8 cellular contexts compared by ENCODE assay signal in genomic region chr5:159741829-159742228, GRCh38.
"Had no signal": no experiment of that assay in that cellular context is flagged by ENCODE, and none has a peak within 500 bp of the region (broad histone marks: within the 10 kb centered on the region; RNA-seq: fewer than 3 reads in every experiment).

No MANE protein-coding gene starts in this region.

- H3K27ac Mint-ChIP-seq: H9, IgD-negative memory B cell had no signal

- H3K27ac ChIP-seq: HL-60 had no signal

- FAIRE-seq: H54, HepG2 had no signal

- DNase-seq: GOT3, H9, HCEC 1CT, KG1 had no signal

- ATAC-seq: HepG2 had no signal

- H3K4me1 Mint-ChIP-seq: IgD-negative memory B cell had no signal

- H3K4me3 Mint-ChIP-seq: H9 had no signal
